8 cellular contexts compared by ENCODE assay signal in genomic region chr16:610513-611381, GRCh38. TPM values are rescaled to one million over a fixed set of nuclear protein-coding genes. Genes with fewer than 3 reads are reported as not detected.
DNase-seq lines count a peak whose midpoint lies in the region; ATAC-seq and TF ChIP-seq lines count a peak whose summit lies in the region.

No MANE protein-coding gene starts in this region.

- H3K4me3 ChIP-seq in RWPE2 (ENCODE audit: severe bottlenecking) (no peak overlapping the region), ascending aorta (no peak overlapping the region)

- H3K9me3 ChIP-seq in RWPE2 (ENCODE audit: severe bottlenecking), result no peaks in the 10 kb centered on the region
- H3K9me3 ChIP-seq in ascending aorta, result no peaks in the 10 kb centered on the region

- H3K4me1 ChIP-seq in RWPE2 (ENCODE audit: insufficient read depth, poor library complexity, severe bottlenecking) (peaks cover 5% of the 10 kb centered on the region), ascending aorta (no peaks in the 10 kb centered on the region)

- H3K27me3 ChIP-seq in RWPE2 (ENCODE audit: insufficient read depth, poor library complexity, severe bottlenecking) (no peaks in the 10 kb centered on the region), ascending aorta (no peaks in the 10 kb centered on the region)

- TF ChIP-seq CTCF in RWPE2 (IDR thresholded peaks at IDR 0.05; ENCODE audit: poor library complexity, severe bottlenecking) (peak; percentile 42), ascending aorta (IDR thresholded peaks at IDR 0.05) (peak; percentile 34 to 48 (median 42))

- intact Hi-C loops in ascending aorta (cut with DNase I), result no loop called here

- H3K36me3 ChIP-seq in RWPE2 (ENCODE audit: low read depth) (no peaks in the 10 kb centered on the region), ascending aorta (no peaks in the 10 kb centered on the region)

- in situ Hi-C loops in G401 (cut with HindIII; ENCODE audit: low sequenced_read_pairs), result no loop called here

- peak; percentile 70 for DNase-seq in G401 (ENCODE audit: low spot score)
- no peak for DNase-seq in RWPE2 (ENCODE audit: low spot score)
- no peak for DNase-seq in ascending aorta (ENCODE audit: low spot score in 2 of 2)
- DNase-seq in iPS-NIHi7 (ENCODE audit: extremely low spot score), result peak; percentile 92
- DNase-seq in stimulated activated CD4-positive, alpha-beta T cell treated with anti-CD3 and anti-CD28 coated beads, Interleukin-2, amount 100 ng/mL, for 4 hours (ENCODE audit: low read depth), result peak; percentile 32
- DNase-seq in SIG-M5 treated with dmso at 0.1 percent for 504 hours (lab: John Stamatoyannopoulos, UW; ENCODE audit: unreplicated experiment), result no peak
- no peak for DNase-seq in MV-4-11 (lab: John Stamatoyannopoulos, UW)

- ATAC-seq in RWPE2 (ENCODE audit: low read depth), result peak; percentile 68
- ATAC-seq in HG03432 (IDR thresholded peaks at IDR 0.05; ENCODE audit: unreplicated experiment), result no peak

- H3K27ac ChIP-seq in RWPE2 (ENCODE audit: poor library complexity, severe bottlenecking), result no peak overlapping the region
- H3K27ac ChIP-seq in ascending aorta, result no peak overlapping the region

RNA-seq across cellular contexts. Expression of gene WFIKKN1, which starts 20.0 kb away (rescaled TPM):
- 44.6 and 64.4 TPM in 2 replicates for total RNA-seq in G401 (2014; rRNA removed; shearing (Covaris generic))
- total RNA-seq in ascending aorta, result not detected

RNA-seq across cellular contexts. Expression of gene RAB40C, which starts 20.9 kb away (rescaled TPM):
- 28.6 and 32.2 TPM in 2 replicates for total RNA-seq in G401 (2014; rRNA removed; shearing (Covaris generic))
- total RNA-seq in ascending aorta, result 29.8 TPM

RNA-seq across cellular contexts. Expression of gene METTL26, which starts 25.4 kb away (rescaled TPM):
- 119 and 161 TPM in 2 replicates for total RNA-seq in G401 (2014; rRNA removed; shearing (Covaris generic))
- 523 TPM for total RNA-seq in ascending aorta

RNA-seq across cellular contexts. Expression of gene MCRIP2, which starts 30.9 kb away (rescaled TPM):
- total RNA-seq in G401 (2014; rRNA removed; shearing (Covaris generic)), result 65.4 and 108 TPM in 2 replicates
- 92.9 TPM for total RNA-seq in ascending aorta

RNA-seq across cellular contexts. Expression of gene WDR90, which starts 38.4 kb away (rescaled TPM):
- total RNA-seq in G401 (2014; rRNA removed; shearing (Covaris generic)), result 25.0 and 39.8 TPM in 2 replicates
- 50.0 TPM for total RNA-seq in ascending aorta

Comparison
In these comparisons a context has a peak if more than half of its experiments do, and no peak if none do; other contexts are left out.
1. DNase-seq: peak in G401 (single experiment), iPS-NIHi7 (single experiment) and stimulated activated CD4-positive, alpha-beta T cell treated with anti-CD3 and anti-CD28 coated beads, Interleukin-2, amount 100 ng/mL, for 4 hours (single experiment); none in RWPE2 (single experiment), ascending aorta (0 of 2), SIG-M5 treated with dmso at 0.1 percent for 504 hours (single experiment) and MV-4-11 (single experiment).
2. RNA of gene WFIKKN1, which starts 20.0 kb away (total RNA-seq): 44.6 to 64.4 TPM in G401; not detected in ascending aorta (single experiment); every median in the first group is over 10 times any median in the second.